In genomic region chr1:1374861-1375662, GRCh38 we compare ENCODE assay signal across 1 cellular context.
TF ChIP-seq lines count a peak whose summit lies in the region.

Gene AURKAIP1 (minus strand): TSS chr1:1375207. CDS start chr1:1374756, 451 bp downstream.

TF ChIP-seq in GM12878, 131 proteins besides CTCF, POLR2A, EP300 and RAD21 (continued from another document and continues in another):
- TF ChIP-seq SMAD5 (IDR thresholded peaks at IDR 0.05; ENCODE audit: low read depth) = no peak; the same call in 1 of the 2 replicates
- peak; percentile 64 for TF ChIP-seq FOXK2 (IDR thresholded peaks at IDR 0.05)
- no peak for TF ChIP-seq BMI1 (IDR thresholded peaks at IDR 0.05; ENCODE audit: borderline replicate concordance)
- TF ChIP-seq DPF2 (IDR thresholded peaks at IDR 0.05) = peak; percentile 81
- peak; percentile 94 for TF ChIP-seq GATAD2B (conservative IDR thresholded peaks at IDR 0.05; ENCODE audit: low read depth)
- TF ChIP-seq ZNF207 (IDR thresholded peaks at IDR 0.05; ENCODE audit: borderline replicate concordance) = peak; percentile 100
- peak; percentile 96 for TF ChIP-seq CREM (IDR thresholded peaks at IDR 0.05; ENCODE audit: low read depth)
- peak; percentile 99 for TF ChIP-seq CHD2 (IDR thresholded peaks at IDR 0.05; ENCODE audit: borderline replicate concordance, low read depth, low read length)
- TF ChIP-seq RCOR1 (conservative IDR thresholded peaks at IDR 0.05; ENCODE audit: low read depth, low read length) = peak; percentile 97
- no peak for TF ChIP-seq BCL11A (IDR thresholded peaks at IDR 0.05; ENCODE audit: low read depth, low read length)
- TF ChIP-seq SMARCA5 (IDR thresholded peaks at IDR 0.05) = peak; percentile 99
- TF ChIP-seq MEF2A (IDR thresholded peaks at IDR 0.05; ENCODE audit: insufficient read depth, low read depth, low read length) = peak; percentile 75
- TF ChIP-seq MYB (IDR thresholded peaks at IDR 0.05; ENCODE audit: borderline replicate concordance, low read depth, low read length) = 0 out of 2 replicates have a peak, but pooled peaks have one; percentile 59
- no peak for TF ChIP-seq CEBPB (IDR thresholded peaks at IDR 0.05; ENCODE audit: borderline replicate concordance in 1 of 2, low read depth in 2 of 2, low read length in 2 of 2)
- peak; percentile 94 for TF ChIP-seq RELA (IDR thresholded peaks at IDR 0.05; ENCODE audit: borderline replicate concordance, partially characterized antibody)
- TF ChIP-seq CBX5 (IDR thresholded peaks at IDR 0.05; ENCODE audit: low read depth) = peak; percentile 98
- TF ChIP-seq MTA2 (IDR thresholded peaks at IDR 0.05; ENCODE audit: low read depth) = peak; percentile 77
- no peak for TF ChIP-seq JUNB (IDR thresholded peaks at IDR 0.05)
- no peak for TF ChIP-seq RAD51 (IDR thresholded peaks at IDR 0.05)
- TF ChIP-seq ZSCAN29 (IDR thresholded peaks at IDR 0.05) = peak; percentile 91
- peak; percentile 94 for TF ChIP-seq NBN (IDR thresholded peaks at IDR 0.05)
- peak; percentile 88; the same call in 1 of the 2 replicates for TF ChIP-seq SIN3A (IDR thresholded peaks at IDR 0.05; ENCODE audit: low read depth, low read length)
- TF ChIP-seq NR2F1 (conservative IDR thresholded peaks at IDR 0.05) = peak; percentile 85
- no peak for TF ChIP-seq NFYA (IDR thresholded peaks at IDR 0.05; ENCODE audit: borderline replicate concordance, low read depth, low read length)
- TF ChIP-seq MYC (IDR thresholded peaks at IDR 0.05; ENCODE audit: insufficient read depth, insufficient read length, insufficient replicate concordance, low read length, severe bottlenecking) = peak; percentile 22
- no peak; the same call in none of the 2 replicates for TF ChIP-seq SREBF2 (IDR thresholded peaks at IDR 0.05; ENCODE audit: low read length)
- 0 out of 2 replicates have a peak, but pooled peaks have one; percentile 27 for TF ChIP-seq ZNF217 (IDR thresholded peaks at IDR 0.05)
- peak; percentile 99 for TF ChIP-seq STAT1 (conservative IDR thresholded peaks at IDR 0.05)
- TF ChIP-seq NFXL1 (IDR thresholded peaks at IDR 0.05; ENCODE audit: borderline replicate concordance) = no peak; the same call in 1 of the 2 replicates
- TF ChIP-seq ZNF687 (IDR thresholded peaks at IDR 0.05) = peak; percentile 80
- TF ChIP-seq ZNF384 (IDR thresholded peaks at IDR 0.05; ENCODE audit: borderline replicate concordance, low read depth, low read length) = peak; percentile 38; the same call in 1 of the 2 replicates
- peak; percentile 92 for TF ChIP-seq KLF5 (IDR thresholded peaks at IDR 0.05; ENCODE audit: partially characterized antibody)
- peak; percentile 78; the same call in 1 of the 2 replicates for TF ChIP-seq TCF3 (IDR thresholded peaks at IDR 0.05; ENCODE audit: borderline replicate concordance, insufficient read depth, low read depth, low read length)
- TF ChIP-seq BACH1 (IDR thresholded peaks at IDR 0.05; ENCODE audit: borderline replicate concordance) = peak; percentile 83
- TF ChIP-seq CBX3 (IDR thresholded peaks at IDR 0.05; ENCODE audit: borderline replicate concordance, low read depth) = no peak
- no peak for TF ChIP-seq RFX5 (IDR thresholded peaks at IDR 0.05; ENCODE audit: low read depth, low read length)
- no peak for TF ChIP-seq PRDM15 (CRISPR knock-in tag; IDR thresholded peaks at IDR 0.05)
- peak in 1 of 2 experiments; percentile 64; a peak in 2 of 4 replicates for TF ChIP-seq IKZF2 (IDR thresholded peaks at IDR 0.05)
- TF ChIP-seq, protein P1, sequence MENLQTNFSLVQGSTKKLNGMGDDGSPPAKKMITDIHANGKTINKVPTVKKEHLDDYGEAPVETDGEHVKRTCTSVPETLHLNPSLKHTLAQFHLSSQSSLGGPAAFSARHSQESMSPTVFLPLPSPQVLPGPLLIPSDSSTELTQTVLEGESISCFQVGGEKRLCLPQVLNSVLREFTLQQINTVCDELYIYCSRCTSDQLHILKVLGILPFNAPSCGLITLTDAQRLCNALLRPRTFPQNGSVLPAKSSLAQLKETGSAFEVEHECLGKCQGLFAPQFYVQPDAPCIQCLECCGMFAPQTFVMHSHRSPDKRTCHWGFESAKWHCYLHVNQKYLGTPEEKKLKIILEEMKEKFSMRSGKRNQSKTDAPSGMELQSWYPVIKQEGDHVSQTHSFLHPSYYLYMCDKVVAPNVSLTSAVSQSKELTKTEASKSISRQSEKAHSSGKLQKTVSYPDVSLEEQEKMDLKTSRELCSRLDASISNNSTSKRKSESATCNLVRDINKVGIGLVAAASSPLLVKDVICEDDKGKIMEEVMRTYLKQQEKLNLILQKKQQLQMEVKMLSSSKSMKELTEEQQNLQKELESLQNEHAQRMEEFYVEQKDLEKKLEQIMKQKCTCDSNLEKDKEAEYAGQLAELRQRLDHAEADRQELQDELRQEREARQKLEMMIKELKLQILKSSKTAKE (IDR thresholded peaks at IDR 0.05; ENCODE audit: low read depth, poor library complexity, severe bottlenecking) = no peak
- TF ChIP-seq, protein P2, sequence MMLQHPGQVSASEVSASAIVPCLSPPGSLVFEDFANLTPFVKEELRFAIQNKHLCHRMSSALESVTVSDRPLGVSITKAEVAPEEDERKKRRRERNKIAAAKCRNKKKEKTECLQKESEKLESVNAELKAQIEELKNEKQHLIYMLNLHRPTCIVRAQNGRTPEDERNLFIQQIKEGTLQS (IDR thresholded peaks at IDR 0.05; ENCODE audit: borderline replicate concordance, extremely low read depth, low read depth, low read length) = peak; percentile 28; the same call in 1 of the 2 replicates
- peak; percentile 97 for TF ChIP-seq NR2C1 (IDR thresholded peaks at IDR 0.05)
- TF ChIP-seq ZNF24 (IDR thresholded peaks at IDR 0.05) = peak; percentile 93
- peak; percentile 77; the same call in 1 of the 2 replicates for TF ChIP-seq POLR2AphosphoS2 (IDR thresholded peaks at IDR 0.05; ENCODE audit: low read depth, low read length)
- peak; percentile 94 for TF ChIP-seq SIX5 (IDR thresholded peaks at IDR 0.05; ENCODE audit: low read depth, low read length, severe bottlenecking)
- TF ChIP-seq IRF5 (IDR thresholded peaks at IDR 0.05; ENCODE audit: borderline replicate concordance) = peak; percentile 77
- no peak for TF ChIP-seq KAT2A (conservative IDR thresholded peaks at IDR 0.05; ENCODE audit: control insufficient read depth, low read depth, low read length)
- TF ChIP-seq RB1 (IDR thresholded peaks at IDR 0.05; ENCODE audit: borderline replicate concordance) = peak; percentile 99
- TF ChIP-seq, protein P3, sequence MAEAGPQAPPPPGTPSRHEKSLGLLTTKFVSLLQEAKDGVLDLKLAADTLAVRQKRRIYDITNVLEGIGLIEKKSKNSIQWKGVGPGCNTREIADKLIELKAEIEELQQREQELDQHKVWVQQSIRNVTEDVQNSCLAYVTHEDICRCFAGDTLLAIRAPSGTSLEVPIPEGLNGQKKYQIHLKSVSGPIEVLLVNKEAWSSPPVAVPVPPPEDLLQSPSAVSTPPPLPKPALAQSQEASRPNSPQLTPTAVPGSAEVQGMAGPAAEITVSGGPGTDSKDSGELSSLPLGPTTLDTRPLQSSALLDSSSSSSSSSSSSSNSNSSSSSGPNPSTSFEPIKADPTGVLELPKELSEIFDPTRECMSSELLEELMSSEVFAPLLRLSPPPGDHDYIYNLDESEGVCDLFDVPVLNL (IDR thresholded peaks at IDR 0.05; ENCODE audit: low read depth, low read length) = no peak
- TF ChIP-seq, protein P4, sequence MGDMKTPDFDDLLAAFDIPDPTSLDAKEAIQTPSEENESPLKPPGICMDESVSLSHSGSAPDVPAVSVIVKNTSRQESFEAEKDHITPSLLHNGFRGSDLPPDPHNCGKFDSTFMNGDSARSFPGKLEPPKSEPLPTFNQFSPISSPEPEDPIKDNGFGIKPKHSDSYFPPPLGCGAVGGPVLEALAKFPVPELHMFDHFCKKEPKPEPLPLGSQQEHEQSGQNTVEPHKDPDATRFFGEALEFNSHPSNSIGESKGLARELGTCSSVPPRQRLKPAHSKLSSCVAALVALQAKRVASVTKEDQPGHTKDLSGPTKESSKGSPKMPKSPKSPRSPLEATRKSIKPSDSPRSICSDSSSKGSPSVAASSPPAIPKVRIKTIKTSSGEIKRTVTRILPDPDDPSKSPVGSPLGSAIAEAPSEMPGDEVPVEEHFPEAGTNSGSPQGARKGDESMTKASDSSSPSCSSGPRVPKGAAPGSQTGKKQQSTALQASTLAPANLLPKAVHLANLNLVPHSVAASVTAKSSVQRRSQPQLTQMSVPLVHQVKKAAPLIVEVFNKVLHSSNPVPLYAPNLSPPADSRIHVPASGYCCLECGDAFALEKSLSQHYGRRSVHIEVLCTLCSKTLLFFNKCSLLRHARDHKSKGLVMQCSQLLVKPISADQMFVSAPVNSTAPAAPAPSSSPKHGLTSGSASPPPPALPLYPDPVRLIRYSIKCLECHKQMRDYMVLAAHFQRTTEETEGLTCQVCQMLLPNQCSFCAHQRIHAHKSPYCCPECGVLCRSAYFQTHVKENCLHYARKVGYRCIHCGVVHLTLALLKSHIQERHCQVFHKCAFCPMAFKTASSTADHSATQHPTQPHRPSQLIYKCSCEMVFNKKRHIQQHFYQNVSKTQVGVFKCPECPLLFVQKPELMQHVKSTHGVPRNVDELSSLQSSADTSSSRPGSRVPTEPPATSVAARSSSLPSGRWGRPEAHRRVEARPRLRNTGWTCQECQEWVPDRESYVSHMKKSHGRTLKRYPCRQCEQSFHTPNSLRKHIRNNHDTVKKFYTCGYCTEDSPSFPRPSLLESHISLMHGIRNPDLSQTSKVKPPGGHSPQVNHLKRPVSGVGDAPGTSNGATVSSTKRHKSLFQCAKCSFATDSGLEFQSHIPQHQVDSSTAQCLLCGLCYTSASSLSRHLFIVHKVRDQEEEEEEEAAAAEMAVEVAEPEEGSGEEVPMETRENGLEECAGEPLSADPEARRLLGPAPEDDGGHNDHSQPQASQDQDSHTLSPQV (IDR thresholded peaks at IDR 0.05) = peak; percentile 81
- peak; percentile 83 for TF ChIP-seq CBFB (IDR thresholded peaks at IDR 0.05; ENCODE audit: low read depth)
- TF ChIP-seq SUPT20H (IDR thresholded peaks at IDR 0.05; ENCODE audit: borderline replicate concordance, control insufficient read depth, low read depth, low read length) = no peak
- peak; percentile 83 for TF ChIP-seq RUNX3 (IDR thresholded peaks at IDR 0.05; ENCODE audit: low read length)
